In the genomic region with DNA sequence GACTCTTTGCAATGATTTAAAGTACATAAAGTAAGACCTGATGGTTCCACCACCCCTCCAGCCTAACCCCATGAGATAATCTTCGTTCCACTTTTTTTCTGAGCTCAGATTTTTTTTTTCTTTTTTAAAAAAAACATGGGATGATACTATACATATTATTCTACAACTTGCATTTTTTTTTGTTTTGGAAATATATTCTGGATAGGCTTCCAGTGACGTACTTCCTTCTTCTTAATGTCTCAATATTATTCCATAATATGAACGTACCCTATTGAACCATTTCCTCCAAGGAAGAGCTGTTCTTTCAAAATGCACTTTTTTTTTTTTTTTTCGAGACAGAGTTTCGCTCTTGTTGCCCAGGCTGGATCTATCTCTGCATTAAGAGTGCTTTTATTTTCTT, we compare ENCODE assay signal across 1 cellular context.
TF ChIP-seq lines count a peak whose summit lies in the region.

No MANE protein-coding gene starts in this region.

TF ChIP-seq in HCT116, 20 proteins besides CTCF, POLR2A, EP300 and RAD21 (continued from another document):
- TF ChIP-seq, protein P1, sequence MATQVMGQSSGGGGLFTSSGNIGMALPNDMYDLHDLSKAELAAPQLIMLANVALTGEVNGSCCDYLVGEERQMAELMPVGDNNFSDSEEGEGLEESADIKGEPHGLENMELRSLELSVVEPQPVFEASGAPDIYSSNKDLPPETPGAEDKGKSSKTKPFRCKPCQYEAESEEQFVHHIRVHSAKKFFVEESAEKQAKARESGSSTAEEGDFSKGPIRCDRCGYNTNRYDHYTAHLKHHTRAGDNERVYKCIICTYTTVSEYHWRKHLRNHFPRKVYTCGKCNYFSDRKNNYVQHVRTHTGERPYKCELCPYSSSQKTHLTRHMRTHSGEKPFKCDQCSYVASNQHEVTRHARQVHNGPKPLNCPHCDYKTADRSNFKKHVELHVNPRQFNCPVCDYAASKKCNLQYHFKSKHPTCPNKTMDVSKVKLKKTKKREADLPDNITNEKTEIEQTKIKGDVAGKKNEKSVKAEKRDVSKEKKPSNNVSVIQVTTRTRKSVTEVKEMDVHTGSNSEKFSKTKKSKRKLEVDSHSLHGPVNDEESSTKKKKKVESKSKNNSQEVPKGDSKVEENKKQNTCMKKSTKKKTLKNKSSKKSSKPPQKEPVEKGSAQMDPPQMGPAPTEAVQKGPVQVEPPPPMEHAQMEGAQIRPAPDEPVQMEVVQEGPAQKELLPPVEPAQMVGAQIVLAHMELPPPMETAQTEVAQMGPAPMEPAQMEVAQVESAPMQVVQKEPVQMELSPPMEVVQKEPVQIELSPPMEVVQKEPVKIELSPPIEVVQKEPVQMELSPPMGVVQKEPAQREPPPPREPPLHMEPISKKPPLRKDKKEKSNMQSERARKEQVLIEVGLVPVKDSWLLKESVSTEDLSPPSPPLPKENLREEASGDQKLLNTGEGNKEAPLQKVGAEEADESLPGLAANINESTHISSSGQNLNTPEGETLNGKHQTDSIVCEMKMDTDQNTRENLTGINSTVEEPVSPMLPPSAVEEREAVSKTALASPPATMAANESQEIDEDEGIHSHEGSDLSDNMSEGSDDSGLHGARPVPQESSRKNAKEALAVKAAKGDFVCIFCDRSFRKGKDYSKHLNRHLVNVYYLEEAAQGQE (IDR thresholded peaks at IDR 0.05; ENCODE audit: low read depth) = no peak
- TF ChIP-seq SIN3A (IDR thresholded peaks at IDR 0.05; ENCODE audit: low read depth) = no peak
- no peak for TF ChIP-seq TCF7L2 (IDR thresholded peaks at IDR 0.05; ENCODE audit: borderline replicate concordance, extremely low read depth, insufficient read depth, insufficient read length)
- no peak for TF ChIP-seq POLR2AphosphoS5 (IDR thresholded peaks at IDR 0.05; ENCODE audit: low read depth, low read length)
- no peak for TF ChIP-seq CBX3 (IDR thresholded peaks at IDR 0.05; ENCODE audit: low read depth)
- no peak for TF ChIP-seq CEBPB (IDR thresholded peaks at IDR 0.05; ENCODE audit: low read depth)
